27 cellular contexts compared by ENCODE assay signal in genomic region chrX:48981178-48981577, GRCh38.
"Had no signal": no experiment of that assay in that cellular context is flagged by ENCODE, and none has a peak within 500 bp of the region (broad histone marks: within the 10 kb centered on the region; RNA-seq: fewer than 3 reads in every experiment).

No MANE protein-coding gene starts in this region.

- H3K27ac Mint-ChIP-seq: endodermal cell; naive thymus-derived CD4-positive, alpha-beta T cell had no signal

- ATAC-seq: effector memory CD8-positive, alpha-beta T cell; esophagus mucosa; gastrocnemius medialis; heart right ventricle; left cardiac atrium; left lung; left ventricle myocardium superior; naive thymus-derived CD4-positive, alpha-beta T cell had no signal

- H3K36me3 ChIP-seq: colonic mucosa had no signal

- DNase-seq: colonic mucosa; cortex of kidney; effector CD8-positive, alpha-beta T cell; effector memory CD8-positive, alpha-beta T cell; endodermal cell; erythroblast; esophagus squamous epithelium; foreskin fibroblast; foreskin melanocyte; gastrocnemius medialis; glutamatergic neuron; head of caudate nucleus; heart right ventricle; hypothalamus; immature natural killer cell; left cardiac atrium; left lung; left ventricle myocardium superior; lower lobe of right lung; mesenchymal stem cell; midbrain; naive thymus-derived CD4-positive, alpha-beta T cell had no signal

- H3K4me3 Mint-ChIP-seq: dendritic cell treated with granulocyte-macrophage colony-stimulating factor and Interleukin-4, amounts not matched to agents 40 ng/mL and 50 ng/mL, for 4 days; effector memory CD8-positive, alpha-beta T cell; endodermal cell; immature natural killer cell; naive thymus-derived CD4-positive, alpha-beta T cell had no signal

- H3K27me3 ChIP-seq: colonic mucosa, esophagus squamous epithelium, gastrocnemius medialis, left lung had no signal

- FAIRE-seq: endometrium, keratinocyte had no signal

- H3K4me1 Mint-ChIP-seq: endodermal cell, immature natural killer cell had no signal

- H3K27ac ChIP-seq: colonic mucosa, epithelial cell of prostate, esophagus squamous epithelium, gastrocnemius medialis, heart right ventricle, left lung, lower lobe of right lung had no signal

- H3K27me3 Mint-ChIP-seq: dendritic cell treated with granulocyte-macrophage colony-stimulating factor and Interleukin-4, amounts not matched to agents 40 ng/mL and 50 ng/mL, for 4 days; effector memory CD8-positive, alpha-beta T cell; naive thymus-derived CD4-positive, alpha-beta T cell had no signal

- H3K9me3 ChIP-seq: colonic mucosa, esophagus squamous epithelium, gastrocnemius medialis, heart right ventricle, left lung, lower lobe of right lung had no signal

- H3K4me1 ChIP-seq: colonic mucosa, esophagus squamous epithelium, gastrocnemius medialis, heart right ventricle, left lung, lower lobe of right lung had no signal

- H3K4me3 ChIP-seq: colonic mucosa, esophagus squamous epithelium, gastrocnemius medialis, heart right ventricle, left lung, lower lobe of right lung had no signal

- H3K9me3 Mint-ChIP-seq: dendritic cell treated with granulocyte-macrophage colony-stimulating factor and Interleukin-4, amounts not matched to agents 40 ng/mL and 50 ng/mL, for 4 days; effector memory CD8-positive, alpha-beta T cell; immature natural killer cell had no signal
